Comparison of ENCODE assay signal across 1 cellular context in genomic region chr13:98581971-98582702, GRCh38.
TF ChIP-seq lines count a peak whose summit lies in the region.

No MANE protein-coding gene starts in this region.

TF ChIP-seq in HEK293, 187 proteins besides CTCF, POLR2A, EP300 and RAD21 (continued from another document and continues in another):
- TF ChIP-seq ZNF280D (tag by site-specific recombination; IDR thresholded peaks at IDR 0.05) (no peak), HOXA7 (CRISPR knock-in tag; IDR thresholded peaks at IDR 0.05; ENCODE audit: borderline replicate concordance) (no peak), ZNF366 (tag by site-specific recombination; conservative IDR thresholded peaks at IDR 0.05) (peak; percentile 68), GLIS2 (tag by site-specific recombination; IDR thresholded peaks at IDR 0.05) (no peak), ZNF211 (tag by site-specific recombination; IDR thresholded peaks at IDR 0.05; ENCODE audit: low read depth) (no peak), ZNF660 (tag by site-specific recombination; IDR thresholded peaks at IDR 0.05) (peak; percentile 82), SALL2 (tag by site-specific recombination; IDR thresholded peaks at IDR 0.05; ENCODE audit: borderline replicate concordance) (no peak), ZBTB6 (tag by site-specific recombination; IDR thresholded peaks at IDR 0.05) (no peak), ZNF26 (tag by site-specific recombination; IDR thresholded peaks at IDR 0.05) (no peak), KLF7 (tag by site-specific recombination; IDR thresholded peaks at IDR 0.05; ENCODE audit: borderline replicate concordance) (no peak), ZNF404 (tag by site-specific recombination; IDR thresholded peaks at IDR 0.05) (no peak), ZBTB10 (tag by site-specific recombination; IDR thresholded peaks at IDR 0.05) (no peak), ZBTB17 (tag by site-specific recombination; IDR thresholded peaks at IDR 0.05) (peak; percentile 81), SCRT2 (tag by site-specific recombination; IDR thresholded peaks at IDR 0.05) (peak; percentile 45; the same call in 1 of the 2 replicates), ZNF600 (tag by site-specific recombination; IDR thresholded peaks at IDR 0.05) (0 out of 2 replicates have a peak, but pooled peaks have one; percentile 30), TRIM28 (IDR thresholded peaks at IDR 0.05; ENCODE audit: borderline replicate concordance, low read length) (0 out of 2 replicates have a peak, but pooled peaks have one; percentile 26), BCL11A (tag by site-specific recombination; IDR thresholded peaks at IDR 0.05; ENCODE audit: low read depth) (no peak), ZNF169 (tag by site-specific recombination; IDR thresholded peaks at IDR 0.05) (no peak), ZNF274 (IDR thresholded peaks at IDR 0.05; ENCODE audit: low read length) (no peak), ZNF274 (tag by site-specific recombination; IDR thresholded peaks at IDR 0.05; ENCODE audit: borderline replicate concordance) (no peak), MZF1 (tag by site-specific recombination; IDR thresholded peaks at IDR 0.05; ENCODE audit: borderline replicate concordance) (no peak), ZNF837 (tag by site-specific recombination; IDR thresholded peaks at IDR 0.05) (no peak), IKZF3 (tag by site-specific recombination; IDR thresholded peaks at IDR 0.05) (peak; percentile 54; the same call in 1 of the 2 replicates), ZNF561 (tag by site-specific recombination; IDR thresholded peaks at IDR 0.05; ENCODE audit: borderline replicate concordance) (no peak; the same call in 1 of the 2 replicates), ZNF558 (tag by site-specific recombination; IDR thresholded peaks at IDR 0.05) (peak; percentile 90), TSHZ1 (tag by site-specific recombination; IDR thresholded peaks at IDR 0.05; ENCODE audit: borderline replicate concordance) (peak; percentile 90), ZSCAN18 (tag by site-specific recombination; IDR thresholded peaks at IDR 0.05) (no peak), ZBTB48 (tag by site-specific recombination; IDR thresholded peaks at IDR 0.05) (0 out of 2 replicates have a peak, but pooled peaks have one; percentile 34), ZNF843 (tag by site-specific recombination; IDR thresholded peaks at IDR 0.05) (peak; percentile 81), ZSCAN30 (tag by site-specific recombination; IDR thresholded peaks at IDR 0.05) (0 out of 2 replicates have a peak, but pooled peaks have one; percentile 13), ZNF658 (tag by site-specific recombination; IDR thresholded peaks at IDR 0.05) (no peak), ZFP37 (tag by site-specific recombination; IDR thresholded peaks at IDR 0.05) (no peak), ZNF132 (tag by site-specific recombination; IDR thresholded peaks at IDR 0.05; ENCODE audit: borderline replicate concordance) (no peak), ZNF670 (tag by site-specific recombination; IDR thresholded peaks at IDR 0.05; ENCODE audit: low read depth) (no peak), ZNF24 (tag by site-specific recombination; IDR thresholded peaks at IDR 0.05) (peak; percentile 60; the same call in 1 of the 2 replicates), RBAK (tag by site-specific recombination; IDR thresholded peaks at IDR 0.05) (no peak), KLF1 (tag by site-specific recombination; IDR thresholded peaks at IDR 0.05) (no peak), OSR2 (tag by site-specific recombination; IDR thresholded peaks at IDR 0.05) (peak; percentile 81), PRDM4 (tag by site-specific recombination; IDR thresholded peaks at IDR 0.05) (no peak), ZNF785 (tag by site-specific recombination; IDR thresholded peaks at IDR 0.05) (no peak), ZNF626 (tag by site-specific recombination; IDR thresholded peaks at IDR 0.05) (no peak), ZNF629 (tag by site-specific recombination; IDR thresholded peaks at IDR 0.05) (peak; percentile 97), ZNF571 (tag by site-specific recombination; IDR thresholded peaks at IDR 0.05) (no peak), GLIS1 (tag by site-specific recombination; IDR thresholded peaks at IDR 0.05) (peak; percentile 18; the same call in 1 of the 2 replicates), ZNF221 (tag by site-specific recombination; IDR thresholded peaks at IDR 0.05; ENCODE audit: borderline replicate concordance) (no peak), ZNF530 (tag by site-specific recombination; IDR thresholded peaks at IDR 0.05; ENCODE audit: low read depth) (no peak)
- TF ChIP-seq, protein P1, sequence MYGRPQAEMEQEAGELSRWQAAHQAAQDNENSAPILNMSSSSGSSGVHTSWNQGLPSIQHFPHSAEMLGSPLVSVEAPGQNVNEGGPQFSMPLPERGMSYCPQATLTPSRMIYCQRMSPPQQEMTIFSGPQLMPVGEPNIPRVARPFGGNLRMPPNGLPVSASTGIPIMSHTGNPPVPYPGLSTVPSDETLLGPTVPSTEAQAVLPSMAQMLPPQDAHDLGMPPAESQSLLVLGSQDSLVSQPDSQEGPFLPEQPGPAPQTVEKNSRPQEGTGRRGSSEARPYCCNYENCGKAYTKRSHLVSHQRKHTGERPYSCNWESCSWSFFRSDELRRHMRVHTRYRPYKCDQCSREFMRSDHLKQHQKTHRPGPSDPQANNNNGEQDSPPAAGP (tag by site-specific recombination; IDR thresholded peaks at IDR 0.05): peak; percentile 50; the same call in 1 of the 2 replicates
- TF ChIP-seq, protein P2, sequence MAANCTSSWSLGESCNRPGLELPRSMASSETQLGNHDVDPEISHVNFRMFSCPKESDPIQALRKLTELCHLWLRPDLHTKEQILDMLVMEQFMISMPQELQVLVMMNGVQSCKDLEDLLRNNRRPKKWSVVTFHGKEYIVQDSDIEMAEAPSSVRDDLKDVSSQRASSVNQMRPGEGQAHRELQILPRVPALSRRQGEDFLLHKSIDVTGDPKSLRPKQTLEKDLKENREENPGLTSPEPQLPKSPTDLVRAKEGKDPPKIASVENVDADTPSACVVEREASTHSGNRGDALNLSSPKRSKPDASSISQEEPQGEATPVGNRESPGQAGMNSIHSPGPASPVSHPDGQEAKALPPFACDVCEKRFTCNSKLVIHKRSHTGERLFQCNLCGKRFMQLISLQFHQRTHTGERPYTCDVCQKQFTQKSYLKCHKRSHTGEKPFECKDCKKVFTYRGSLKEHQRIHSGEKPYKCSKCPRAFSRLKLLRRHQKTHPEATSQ (tag by site-specific recombination; IDR thresholded peaks at IDR 0.05): no peak
